11 cellular contexts compared by ENCODE assay signal in genomic region chr6:148524509-148524908, GRCh38.
A peak's percentile ranks its signal among the peaks of the same experiment; 100 is the strongest.
DNase-seq lines count a peak whose midpoint lies in the region; ATAC-seq and TF ChIP-seq lines count a peak whose summit lies in the region.
"Had no signal": no experiment of that assay in that cellular context is flagged by ENCODE, and none has a peak within 500 bp of the region (broad histone marks: within the 10 kb centered on the region; RNA-seq: fewer than 3 reads in every experiment).

No MANE protein-coding gene starts in this region.

- H3K9ac ChIP-seq in mesendoderm (ENCODE audit: low read length), result no peak overlapping the region

- H3K4me1 ChIP-seq in heart right ventricle (peaks cover 0 to 64% (median 33%) of the 10 kb centered on the region in 9 donors), mesendoderm (ENCODE audit: control insufficient read depth, low read depth, low read length) (peaks cover 1% of the 10 kb centered on the region), aorta (ENCODE audit: control insufficient read depth in 1 of 2, insufficient read depth in 2 of 2, low read length in 2 of 2) (peaks cover 0 to 3% of the 10 kb centered on the region in 2 donors)

- H3K4me3 ChIP-seq in heart right ventricle (no peak overlapping the region), mesendoderm (ENCODE audit: low read length) (no peak overlapping the region), aorta (ENCODE audit: low read length in 2 of 2) (peak overlapping the region in 1 of 2 donors; percentile 69)

- H3K27me3 ChIP-seq in heart right ventricle (no peaks in the 10 kb centered on the region), mesendoderm (ENCODE audit: insufficient read depth, low read length, poor library complexity) (no peaks in the 10 kb centered on the region), aorta (ENCODE audit: control insufficient read depth in 1 of 2, insufficient read depth in 2 of 2, low read length in 1 of 2) (no peaks in the 10 kb centered on the region)

- peak overlapping the region in 6 of 10 donors; percentile 15 to 86 (median 34) for H3K27ac ChIP-seq in heart right ventricle
- peak overlapping the region; percentile 4 for H3K27ac ChIP-seq in caudate nucleus (ENCODE audit: low read depth, low read length)
- no peak overlapping the region for H3K27ac ChIP-seq in mesendoderm (ENCODE audit: low read depth, low read length)
- H3K27ac ChIP-seq in aorta (ENCODE audit: low read depth in 1 of 2, low read length in 2 of 2), result peak overlapping the region; percentile 80 to 98
- H3K27ac ChIP-seq: VCaP had no signal

- H3K36me3 ChIP-seq in heart right ventricle, result peaks cover 0 to 100% (median 19%) of the 10 kb centered on the region in 9 donors
- H3K36me3 ChIP-seq in mesendoderm (ENCODE audit: control insufficient read depth, insufficient read depth, low read length), result peaks cover 3% of the 10 kb centered on the region
- peaks cover 0 to 7% of the 10 kb centered on the region in 2 donors for H3K36me3 ChIP-seq in aorta (ENCODE audit: control insufficient read depth in 1 of 2, insufficient read depth in 2 of 2, low read length in 1 of 2)

- H2BK5ac ChIP-seq in mesendoderm (ENCODE audit: low read length), result no peak overlapping the region

- H2BK15ac ChIP-seq in mesendoderm (replicated peaks; ENCODE audit: low read depth), result no peak overlapping the region

- H4K8ac ChIP-seq in mesendoderm (ENCODE audit: low read depth, low read length), result no peak overlapping the region

- H2BK120ac ChIP-seq in mesendoderm (ENCODE audit: low read depth, low read length), result no peak overlapping the region

- intact Hi-C loops in heart right ventricle (cut with DNase I) (no loop called here), Right ventricle myocardium superior (cut with DNase I) (no loop called here), aorta (cut with DNase I) (loop anchor here in 1 of 2 donors (1.0 kb wide), 1 partner anchor 29 kb away; no protein-coding TSS in a partner anchor)

- H3K79me1 ChIP-seq in mesendoderm (ENCODE audit: low read length), result no peaks in the 10 kb centered on the region

- H3K4ac ChIP-seq in mesendoderm (ENCODE audit: low read depth, low read length), result peak overlapping the region; percentile 25

- H2AK5ac ChIP-seq in mesendoderm (ENCODE audit: low read length), result no peak overlapping the region

- no peak overlapping the region for H3K23ac ChIP-seq in mesendoderm (ENCODE audit: low read length)

- peak overlapping the region; percentile 41 for H3K18ac ChIP-seq in mesendoderm (ENCODE audit: low read length)

- no peak overlapping the region for H3K4me2 ChIP-seq in mesendoderm (ENCODE audit: low read length)

- H3K9me3 ChIP-seq in heart right ventricle (no peaks in the 10 kb centered on the region), aorta (ENCODE audit: control insufficient read depth, low read length) (no peaks in the 10 kb centered on the region)

- H4K5ac ChIP-seq in mesendoderm (ENCODE audit: low read length), result no peak overlapping the region

- no peaks in the 10 kb centered on the region for H3K79me2 ChIP-seq in mesendoderm (ENCODE audit: control insufficient read depth, insufficient read depth, low read length)

- ATAC-seq in heart right ventricle (peak in 1 of 8 donors; percentile 36), Right ventricle myocardium superior (ENCODE audit: poor library complexity) (no peak), aorta (ENCODE audit: low FRiP score) (no peak), HG02759 (IDR thresholded peaks at IDR 0.05; ENCODE audit: unreplicated experiment) (no peak)

- WGBS in heart right ventricle, 2 donors, result 71 to 73% methylated on average over 6 of the region's 6 CpGs
- WGBS in mesendoderm (ENCODE audit: extremely low coverage, insufficient coverage, low lambda C conversion rate), result no CpG with 5 or more reads among the region's 6 CpGs
- 3 to 11% methylated on average over 6 of the region's 6 CpGs for WGBS in aorta, 2 donors

- H3K56ac ChIP-seq in mesendoderm (ENCODE audit: low read length), result no peak overlapping the region

- no peak for DNase-seq in heart right ventricle
- no peak for DNase-seq in Right ventricle myocardium superior
- DNase-seq in caudate nucleus (lab: John Stamatoyannopoulos, UW), result no peak
- no peak for DNase-seq in mesendoderm
- DNase-seq in aorta, result no peak
- no peak for DNase-seq in mucosa of gallbladder (ENCODE audit: low spot score)
- no peak for DNase-seq in T-helper 9 cell
- DNase-seq: CD4-positive, CD25-positive, alpha-beta regulatory T cell; NCI-H524 treated with DMSO at 0.1 percent for 48 hours had no signal

- TF ChIP-seq CTCF in heart right ventricle (IDR thresholded peaks at IDR 0.05), result no peak
